2 cellular contexts compared by ENCODE assay signal in genomic region chr4:7942019-7942556, GRCh38.
A peak's percentile ranks its signal among the peaks of the same experiment; 100 is the strongest.
TF ChIP-seq lines count a peak whose summit lies in the region.

No MANE protein-coding gene starts in this region.

TF ChIP-seq in HCT116, 20 proteins besides CTCF, POLR2A, EP300 and RAD21:
- TF ChIP-seq ZFX (IDR thresholded peaks at IDR 0.05) (no peak), MAX (IDR thresholded peaks at IDR 0.05) (no peak), SP1 (IDR thresholded peaks at IDR 0.05; ENCODE audit: low read depth) (no peak), CEBPB (IDR thresholded peaks at IDR 0.05; ENCODE audit: low read depth) (no peak), EZH2phosphoT487 (IDR thresholded peaks at IDR 0.05; ENCODE audit: borderline replicate concordance) (no peak), POLR2AphosphoS5 (IDR thresholded peaks at IDR 0.05; ENCODE audit: low read depth, low read length) (no peak), CBX3 (IDR thresholded peaks at IDR 0.05; ENCODE audit: low read depth) (no peak), YY1 (IDR thresholded peaks at IDR 0.05; ENCODE audit: extremely low read depth, insufficient replicate concordance, low read depth, low read length) (no peak)

TF ChIP-seq in H1, 55 proteins besides CTCF, POLR2A, EP300 and RAD21:
- no peak for TF ChIP-seq HDAC2 (IDR thresholded peaks at IDR 0.05; ENCODE audit: borderline replicate concordance in 1 of 2, low read depth in 2 of 2, low read length in 2 of 2)
- 0 out of 2 replicates have a peak, but pooled peaks have one; percentile 15 for TF ChIP-seq TEAD4 (IDR thresholded peaks at IDR 0.05; ENCODE audit: low read depth, low read length)
